10 cellular contexts compared by ENCODE assay signal in genomic region chr16:10879681-10880589, GRCh38. TPM values are rescaled to one million over a fixed set of nuclear protein-coding genes. Genes with fewer than 3 reads are reported as not detected.
DNase-seq lines count a peak whose midpoint lies in the region; ATAC-seq and TF ChIP-seq lines count a peak whose summit lies in the region.
"Had no signal": no experiment of that assay in that cellular context is flagged by ENCODE, and none has a peak within 500 bp of the region (broad histone marks: within the 10 kb centered on the region; RNA-seq: fewer than 3 reads in every experiment).

No MANE protein-coding gene starts in this region.

- no peak overlapping the region for H3K27ac Mint-ChIP-seq in activated naive CD8-positive, alpha-beta T cell treated with anti-CD3 and anti-CD28 coated beads for 36 hours

- no peaks in the 10 kb centered on the region for H3K36me3 Mint-ChIP-seq in activated naive CD8-positive, alpha-beta T cell treated with anti-CD3 and anti-CD28 coated beads for 36 hours

- H3K4me1 Mint-ChIP-seq in activated naive CD8-positive, alpha-beta T cell treated with anti-CD3 and anti-CD28 coated beads for 36 hours = peaks cover 52% of the 10 kb centered on the region

- H3K27me3 ChIP-seq in heart right ventricle (peaks cover 0 to 30% (median 20%) of the 10 kb centered on the region in 7 donors), upper lobe of right lung (no peaks in the 10 kb centered on the region), uterus (no peaks in the 10 kb centered on the region)

- no peak for TF ChIP-seq CTCF in heart right ventricle (IDR thresholded peaks at IDR 0.05)
- TF ChIP-seq CTCF in upper lobe of right lung (IDR thresholded peaks at IDR 0.05) = no peak
- TF ChIP-seq CTCF in uterus (IDR thresholded peaks at IDR 0.05) = no peak

- H3K4me3 ChIP-seq in heart right ventricle (peak overlapping the region; percentile 26 to 80 (median 72)), upper lobe of right lung (peak overlapping the region; percentile 66), uterus (peak overlapping the region in 1 of 2 donors; percentile 26)

- no peaks in the 10 kb centered on the region for H3K9me3 Mint-ChIP-seq in activated naive CD8-positive, alpha-beta T cell treated with anti-CD3 and anti-CD28 coated beads for 36 hours

- in situ Hi-C loops in ACHN (cut with HindIII; ENCODE audit: low pct_ligation_motif_present, low pct_unique_long_range_greater_than_20kb, low sequenced_read_pairs) = no loop called here

- H3K9me3 ChIP-seq in heart right ventricle (no peaks in the 10 kb centered on the region), upper lobe of right lung (no peaks in the 10 kb centered on the region), uterus (no peaks in the 10 kb centered on the region)

- TF ChIP-seq POLR2A in uterus (IDR thresholded peaks at IDR 0.05) = no peak

- H3K27me3 Mint-ChIP-seq in activated naive CD8-positive, alpha-beta T cell treated with anti-CD3 and anti-CD28 coated beads for 36 hours = peaks cover 86% of the 10 kb centered on the region

- intact Hi-C loops in heart right ventricle (cut with DNase I) = loop anchor here in 3 of 10 donors (5.0 to 10.0 kb wide), 3 partner anchors 37 to 105 kb away; no protein-coding TSS in a partner anchor
- intact Hi-C loops in left cardiac atrium (cut with DNase I) = loop anchor here in 1 of 2 donors (5.0 kb wide), 1 partner anchor 43 kb away; no protein-coding TSS in a partner anchor
- intact Hi-C loops in upper lobe of right lung (cut with DNase I) = no loop called here
- intact Hi-C loops in uterus (cut with DNase I; ENCODE audit: low total_unique reads) = no loop called here

- H3K4me3 Mint-ChIP-seq in activated naive CD8-positive, alpha-beta T cell treated with anti-CD3 and anti-CD28 coated beads for 36 hours = peak overlapping the region; percentile 73

- H3K27ac ChIP-seq in heart right ventricle (peak overlapping the region; percentile 46 to 88 (median 78)), upper lobe of right lung (peak overlapping the region; percentile 72), uterus (peak overlapping the region in 1 of 2 donors; percentile 60)
- H3K27ac ChIP-seq: VCaP had no signal

- 41 to 45% methylated on average over 21 of the region's 21 CpGs for WGBS in heart right ventricle, 2 donors

- peaks cover 0 to 23% (median 0%) of the 10 kb centered on the region in 9 donors for H3K36me3 ChIP-seq in heart right ventricle
- no peaks in the 10 kb centered on the region for H3K36me3 ChIP-seq in upper lobe of right lung
- H3K36me3 ChIP-seq in uterus = no peaks in the 10 kb centered on the region

- DNase-seq in heart right ventricle = no peak
- DNase-seq in left cardiac atrium = no peak
- no peak for DNase-seq in activated naive CD8-positive, alpha-beta T cell treated with anti-CD3 and anti-CD28 coated beads for 36 hours
- DNase-seq in mesenteric fat pad (ENCODE audit: low spot score) = peak; percentile 53
- DNase-seq in upper lobe of right lung = peak; percentile 71
- no peak for DNase-seq in C1 segment of cervical spinal cord (lab: John Stamatoyannopoulos, UW)
- no peak for DNase-seq in ACHN
- DNase-seq in uterus = no peak
- DNase-seq: NCI-H345 had no signal

- H3K4me1 ChIP-seq in heart right ventricle (peaks cover 4 to 90% (median 22%) of the 10 kb centered on the region in 9 donors), upper lobe of right lung (peaks cover 43% of the 10 kb centered on the region), uterus (peaks cover 0 to 11% of the 10 kb centered on the region in 2 donors)

- ATAC-seq in heart right ventricle (peak in 3 of 8 donors; percentile 23 to 29 (median 24)), left cardiac atrium (no peak), upper lobe of right lung (peak; percentile 31)

RNA-seq across cellular contexts. Expression of gene CIITA, which starts 2.9 kb away (rescaled TPM):
- total RNA-seq in heart right ventricle (10 to 100 TPM in 3 of 10 donors, 1 to 10 TPM in 7; 5.1 to 50.8 (median 8.7) TPM), left cardiac atrium (1 to 10 TPM; 6.6 to 9.9 TPM), mesenteric fat pad (10.0 TPM), upper lobe of right lung (78.9 TPM), uterus (10 to 100 TPM in 2 of 4 donors, 1 to 10 TPM in 2; 7.1 to 48.3 (median 18.8) TPM)
- polyA plus RNA-seq in heart right ventricle = 10 to 100 TPM in 1 of 2 donors, 1 to 10 TPM in 1; 2.1 to 25.3 TPM
- total RNA-seq in activated naive CD8-positive, alpha-beta T cell treated with anti-CD3 and anti-CD28 coated beads for 36 hours = 1 to 10 TPM; 1.4 to 1.5 TPM

Comparison
In these comparisons a context has a peak if more than half of its experiments do, and no peak if none do; other contexts are left out.
1. DNase-seq: peak in mesenteric fat pad (single experiment) and upper lobe of right lung (single experiment); none in heart right ventricle (0 of 2), left cardiac atrium (single experiment), activated naive CD8-positive, alpha-beta T cell treated with anti-CD3 and anti-CD28 coated beads for 36 hours (single experiment), C1 segment of cervical spinal cord (0 of 14), ACHN (single experiment) and uterus (0 of 2).